22 cellular contexts compared by ENCODE assay signal in genomic region chr4:81326581-81326980, GRCh38.
"Had no signal": no experiment of that assay in that cellular context is flagged by ENCODE, and none has a peak within 500 bp of the region (broad histone marks: within the 10 kb centered on the region; RNA-seq: fewer than 3 reads in every experiment).

No MANE protein-coding gene starts in this region.

- DNase-seq: colonic mucosa; cortex of kidney; effector CD8-positive, alpha-beta T cell; effector memory CD8-positive, alpha-beta T cell; endodermal cell; erythroblast; esophagus squamous epithelium; foreskin keratinocyte; heart left ventricle; hippocampal formation; left cardiac atrium; left lung; left ventricle myocardium superior; lower lobe of right lung; mesenchymal stem cell; mucosa of descending colon; naive B cell had no signal

- H3K4me1 ChIP-seq: colonic mucosa, esophagus squamous epithelium, foreskin keratinocyte, gastroesophageal sphincter, heart left ventricle, left lung, lower lobe of right lung had no signal

- H3K36me3 Mint-ChIP-seq: mesothelial cell of epicardium had no signal

- H3K4me3 ChIP-seq: colonic mucosa, esophagus squamous epithelium, gastroesophageal sphincter, heart left ventricle, left lung, lower lobe of right lung, mucosa of descending colon had no signal

- H3K27me3 ChIP-seq: colonic mucosa, esophagus squamous epithelium, foreskin keratinocyte, gastroesophageal sphincter, heart left ventricle, left lung had no signal

- H3K9me3 ChIP-seq: colonic mucosa, gastroesophageal sphincter, heart left ventricle, mucosa of descending colon had no signal

- H3K4me3 Mint-ChIP-seq: dendritic cell treated with granulocyte-macrophage colony-stimulating factor and Interleukin-4, amounts not matched to agents 40 ng/mL and 50 ng/mL, for 4 days; effector memory CD8-positive, alpha-beta T cell; endodermal cell; mesothelial cell of epicardium; naive B cell had no signal

- ATAC-seq: effector memory CD8-positive, alpha-beta T cell; esophagus mucosa; foreskin keratinocyte; gastroesophageal sphincter; heart left ventricle; left cardiac atrium; left lung; left ventricle myocardium superior; lower lobe of right lung; mucosa of descending colon had no signal

- H3K4me1 Mint-ChIP-seq: naive B cell had no signal

- H3K9me3 Mint-ChIP-seq: effector memory CD8-positive, alpha-beta T cell had no signal

- H3K36me3 ChIP-seq: colonic mucosa, esophagus squamous epithelium, gastroesophageal sphincter, heart left ventricle, left lung, lower lobe of right lung had no signal

- H3K27ac ChIP-seq: colonic mucosa, epithelial cell of prostate, esophagus squamous epithelium, foreskin keratinocyte, gastroesophageal sphincter, heart left ventricle, left lung, lower lobe of right lung had no signal

- H3K27me3 Mint-ChIP-seq: dendritic cell treated with granulocyte-macrophage colony-stimulating factor and Interleukin-4, amounts not matched to agents 40 ng/mL and 50 ng/mL, for 4 days had no signal

- H3K27ac Mint-ChIP-seq: dendritic cell treated with granulocyte-macrophage colony-stimulating factor and Interleukin-4, amounts not matched to agents 40 ng/mL and 50 ng/mL, for 4 days; effector memory CD8-positive, alpha-beta T cell; endodermal cell; mesothelial cell of epicardium; naive B cell had no signal
